Comparison of ENCODE assay signal across 10 cellular contexts in genomic region chr22:26592368-26593015, GRCh38. TPM values are rescaled to one million over a fixed set of nuclear protein-coding genes. Genes with fewer than 3 reads are reported as not detected.
DNase-seq lines count a peak whose midpoint lies in the region; ATAC-seq and TF ChIP-seq lines count a peak whose summit lies in the region.
"Had no signal": no experiment of that assay in that cellular context is flagged by ENCODE, and none has a peak within 500 bp of the region (broad histone marks: within the 10 kb centered on the region; RNA-seq: fewer than 3 reads in every experiment).

No MANE protein-coding gene starts in this region.

- H3K9me2 ChIP-seq in hepatocyte (replicated peaks; ENCODE audit: insufficient read depth): no peaks in the 10 kb centered on the region

- peak overlapping the region; percentile 22 to 68 for H3K4me3 Mint-ChIP-seq in CD14-positive monocyte
- H3K4me3 Mint-ChIP-seq in activated T-helper 2 cell treated with anti-CD3 and anti-CD28 coated beads, Interferon-gamma antibody, Interleukin-2, Interleukin-4, amounts not matched to agents 10 μg/mL and 5 μg/mL and 100 μg/mL, durations not matched to agents 14 hours and 24 hours and 36 hours (ENCODE audit: low read depth): peak overlapping the region; percentile 19

- no peak overlapping the region for H3K27ac ChIP-seq in right atrium auricular region
- H3K27ac ChIP-seq in hepatocyte: no peak overlapping the region

- H3K27me3 ChIP-seq in right atrium auricular region (no peaks in the 10 kb centered on the region), hepatocyte (no peaks in the 10 kb centered on the region)

- H2AFZ ChIP-seq in hepatocyte: no peak overlapping the region

- H3K27ac Mint-ChIP-seq in CD14-positive monocyte: peak overlapping the region in 6 of 7 donors; percentile 20 to 79 (median 48)
- peak overlapping the region; percentile 29 for H3K27ac Mint-ChIP-seq in activated T-helper 2 cell treated with anti-CD3 and anti-CD28 coated beads, Interferon-gamma antibody, Interleukin-2, Interleukin-4, amounts not matched to agents 10 μg/mL and 5 μg/mL and 100 μg/mL, durations not matched to agents 14 hours and 24 hours and 36 hours

- DNase-seq in CD14-positive monocyte (ENCODE audit: low spot score): no peak
- DNase-seq in Kasumi-1 (lab: John Stamatoyannopoulos, UW): peak; percentile 56 to 57
- DNase-seq in activated T-helper 2 cell treated with anti-CD3 and anti-CD28 coated beads, Interferon-gamma antibody, Interleukin-2, Interleukin-4, amounts not matched to agents 10 μg/mL and 5 μg/mL and 100 μg/mL, durations not matched to agents 14 hours and 24 hours and 36 hours (ENCODE audit: low spot score): peak; percentile 49
- DNase-seq in right atrium auricular region (ENCODE audit: low spot score): no peak
- DNase-seq in hepatocyte (ENCODE audit: low spot score): no peak
- DNase-seq in DMS114 treated with DMSO at 0.1 percent for 48 hours (lab: John Stamatoyannopoulos, UW; ENCODE audit: unreplicated experiment): no peak
- no peak for DNase-seq in iPS-NIHi11 (ENCODE audit: low spot score)

- WGBS in hepatocyte (ENCODE audit: low lambda C conversion rate, missing lambda C conversion rate): 67% methylated on average over 5 of the region's 5 CpGs

- no peak for TF ChIP-seq CTCF in CD14-positive monocyte (IDR thresholded peaks at IDR 0.05)
- TF ChIP-seq CTCF in right atrium auricular region (IDR thresholded peaks at IDR 0.05): no peak
- TF ChIP-seq CTCF in hepatocyte (IDR thresholded peaks at IDR 0.05; ENCODE audit: poor library complexity): no peak

- peaks cover 0 to 1% (median 0%) of the 10 kb centered on the region in 3 donors for H3K27me3 Mint-ChIP-seq in CD14-positive monocyte (ENCODE audit: low read depth in 3 of 3)
- peaks cover 9% of the 10 kb centered on the region for H3K27me3 Mint-ChIP-seq in activated T-helper 2 cell treated with anti-CD3 and anti-CD28 coated beads, Interferon-gamma antibody, Interleukin-2, Interleukin-4, amounts not matched to agents 10 μg/mL and 5 μg/mL and 100 μg/mL, durations not matched to agents 14 hours and 24 hours and 36 hours (ENCODE audit: low read depth)

- H3K4me1 Mint-ChIP-seq in CD14-positive monocyte: peaks cover 39% of the 10 kb centered on the region
- peaks cover 43% of the 10 kb centered on the region for H3K4me1 Mint-ChIP-seq in activated T-helper 2 cell treated with anti-CD3 and anti-CD28 coated beads, Interferon-gamma antibody, Interleukin-2, Interleukin-4, amounts not matched to agents 10 μg/mL and 5 μg/mL and 100 μg/mL, durations not matched to agents 14 hours and 24 hours and 36 hours (ENCODE audit: low read depth)

- no peaks in the 10 kb centered on the region for H4K20me1 ChIP-seq in hepatocyte (ENCODE audit: insufficient read depth, poor library complexity, severe bottlenecking)

- H3K36me3 ChIP-seq in right atrium auricular region (no peaks in the 10 kb centered on the region), hepatocyte (replicated peaks; ENCODE audit: insufficient read depth, low read depth) (no peaks in the 10 kb centered on the region)

- peaks cover 0 to 2% (median 0%) of the 10 kb centered on the region in 7 donors for H3K9me3 Mint-ChIP-seq in CD14-positive monocyte
- H3K9me3 Mint-ChIP-seq in activated T-helper 2 cell treated with anti-CD3 and anti-CD28 coated beads, Interferon-gamma antibody, Interleukin-2, Interleukin-4, amounts not matched to agents 10 μg/mL and 5 μg/mL and 100 μg/mL, durations not matched to agents 14 hours and 24 hours and 36 hours: no peaks in the 10 kb centered on the region

- peak; percentile 41 for ATAC-seq in GM19324 (IDR thresholded peaks at IDR 0.05; ENCODE audit: low FRiP score, unreplicated experiment)

- H3K4me3 ChIP-seq in right atrium auricular region (no peak overlapping the region), hepatocyte (no peak overlapping the region)
- H3K4me3 ChIP-seq: lung had no signal

- peaks cover 21% of the 10 kb centered on the region for H3K79me2 ChIP-seq in hepatocyte

- H3K4me1 ChIP-seq in right atrium auricular region (peaks cover 0 to 21% of the 10 kb centered on the region in 2 donors), hepatocyte (ENCODE audit: insufficient read depth) (no peaks in the 10 kb centered on the region)

- intact Hi-C loops in CD14-positive monocyte (cut with micrococcal nuclease): loop anchor here in 1 of 2 donors (5.0 kb wide), 2 partner anchors 80 to 110 kb away; partner anchors contain the start of genes HPS4, SRRD and TFIP11
- intact Hi-C loops in activated T-helper 2 cell treated with anti-CD3 and anti-CD28 coated beads, Interferon-gamma antibody, Interleukin-2, Interleukin-4, amounts not matched to agents 10 μg/mL and 5 μg/mL and 100 μg/mL, durations not matched to agents 14 hours and 24 hours and 36 hours (cut with micrococcal nuclease): loop anchor here (5.0 kb wide), 2 partner anchors 80 kb away; partner anchors contain the start of gene TFIP11

- H3K36me3 Mint-ChIP-seq in CD14-positive monocyte: no peaks in the 10 kb centered on the region
- H3K36me3 Mint-ChIP-seq in activated T-helper 2 cell treated with anti-CD3 and anti-CD28 coated beads, Interferon-gamma antibody, Interleukin-2, Interleukin-4, amounts not matched to agents 10 μg/mL and 5 μg/mL and 100 μg/mL, durations not matched to agents 14 hours and 24 hours and 36 hours (ENCODE audit: low read depth): peaks cover 9% of the 10 kb centered on the region

- no peaks in the 10 kb centered on the region for H3K9me3 ChIP-seq in right atrium auricular region
- no peaks in the 10 kb centered on the region for H3K9me3 ChIP-seq in hepatocyte (ENCODE audit: low read depth)

- H3K4me2 ChIP-seq in hepatocyte: no peak overlapping the region

RNA-seq across cellular contexts. Expression of gene TPST2, which starts 2.6 kb away (rescaled TPM):
- 10 to 100 TPM; 62.8 to 69.5 TPM for polyA plus RNA-seq in CD14-positive monocyte
- total RNA-seq in activated T-helper 2 cell treated with anti-CD3 and anti-CD28 coated beads, Interferon-gamma antibody, Interleukin-2, Interleukin-4, amounts not matched to agents 10 μg/mL and 5 μg/mL and 100 μg/mL, durations not matched to agents 14 hours and 24 hours and 36 hours: 13.7 and 14.2 TPM in 2 replicates
- 100 to 1,000 TPM in 1 of 2 donors, 10 to 100 TPM in 1; 63.4 to 104 TPM for total RNA-seq in right atrium auricular region
- 36.8 and 39.9 TPM in 2 replicates for total RNA-seq in hepatocyte
- 31.0 and 35.3 TPM in 2 replicates for polyA plus RNA-seq in hepatocyte

RNA-seq across cellular contexts. Expression of gene CRYBB1, which starts 25.3 kb away (rescaled TPM):
- polyA plus RNA-seq in CD14-positive monocyte: 1 to 10 TPM in 1 of 2 donors, under 1 TPM in 1; 0.78 to 1.6 TPM
- total RNA-seq in activated T-helper 2 cell treated with anti-CD3 and anti-CD28 coated beads, Interferon-gamma antibody, Interleukin-2, Interleukin-4, amounts not matched to agents 10 μg/mL and 5 μg/mL and 100 μg/mL, durations not matched to agents 14 hours and 24 hours and 36 hours: not detected in 2 replicates
- 1 to 10 TPM in 1 of 2 donors, under 1 TPM in 1; 0.79 to 1.7 TPM for total RNA-seq in right atrium auricular region
- total RNA-seq in hepatocyte: not detected in 2 replicates
- polyA plus RNA-seq in hepatocyte: 0.79 TPM in 1 of 2 replicates, not detected in the other

RNA-seq across cellular contexts. Expression of gene CRYBA4, which starts 29.3 kb away (rescaled TPM):
- polyA plus RNA-seq in CD14-positive monocyte (not detected), hepatocyte (not detected in 2 replicates)
- not detected in 2 replicates for total RNA-seq in activated T-helper 2 cell treated with anti-CD3 and anti-CD28 coated beads, Interferon-gamma antibody, Interleukin-2, Interleukin-4, amounts not matched to agents 10 μg/mL and 5 μg/mL and 100 μg/mL, durations not matched to agents 14 hours and 24 hours and 36 hours
- total RNA-seq in right atrium auricular region (not detected), hepatocyte (not detected in 2 replicates)
- total RNA-seq: lung, temporal lobe had no signal

Comparison
In these comparisons a context has a peak if more than half of its experiments do, and no peak if none do; other contexts are left out.
1. DNase-seq: peak in Kasumi-1 (2 of 2) and activated T-helper 2 cell treated with anti-CD3 and anti-CD28 coated beads, Interferon-gamma antibody, Interleukin-2, Interleukin-4, amounts not matched to agents 10 μg/mL and 5 μg/mL and 100 μg/mL, durations not matched to agents 14 hours and 24 hours and 36 hours (single experiment); none in CD14-positive monocyte (single experiment), right atrium auricular region (single experiment), hepatocyte (single experiment), DMS114 treated with DMSO at 0.1 percent for 48 hours (single experiment) and iPS-NIHi11 (single experiment).